Comparison of ENCODE assay signal across 27 cellular contexts in the genomic region with DNA sequence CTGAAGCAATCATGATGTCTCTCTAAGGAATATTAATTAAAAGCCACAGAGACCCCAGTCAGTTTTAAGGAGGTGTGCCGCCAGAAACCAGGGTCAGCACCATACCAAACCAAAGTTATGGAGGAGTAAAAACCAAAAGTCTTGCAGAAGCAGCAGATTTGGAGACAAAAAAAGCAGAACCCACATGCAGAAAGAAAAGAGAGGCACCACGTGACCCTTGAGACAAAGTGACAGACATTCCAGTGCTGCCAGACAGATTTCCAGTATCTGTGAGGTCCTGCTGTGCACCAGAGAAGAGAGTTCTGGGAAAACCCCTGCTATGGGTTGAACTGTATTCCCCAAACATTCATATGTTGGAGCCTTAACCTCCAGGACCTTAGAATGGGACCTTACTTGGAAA. TPM values are rescaled to one million over a fixed set of nuclear protein-coding genes. Genes with fewer than 3 reads are reported as not detected.
"Had no signal": no experiment of that assay in that cellular context is flagged by ENCODE, and none has a peak within 500 bp of the region (broad histone marks: within the 10 kb centered on the region; RNA-seq: fewer than 3 reads in every experiment).

No MANE protein-coding gene starts in this region.

- DNase-seq: activated CD4-positive, alpha-beta T cell treated with anti-CD3 and anti-CD28 coated beads, Interleukin-2, amount 50 U/mL, for 4 hours; activated CD8-positive, alpha-beta memory T cell treated with anti-CD3 and anti-CD28 coated beads for 24 hours; activated CD8-positive, alpha-beta memory T cell treated with anti-CD3 and anti-CD28 coated beads, Interleukin-2, amount 50 U/mL, for 48 hours; activated effector memory CD4-positive, alpha-beta T cell treated with Interleukin-2 at 50 U/mL for 16 hours; activated naive CD4-positive, alpha-beta T cell treated with anti-CD3 and anti-CD28 coated beads for 36 hours; activated naive CD8-positive, alpha-beta T cell treated with anti-CD3 and anti-CD28 coated beads, Interleukin-2, amount 10 ng/mL, durations not matched to agents 7 days and 5 days; activated T-cell treated with anti-CD3 and anti-CD28 coated beads, Interleukin-2, amount 50 U/mL, for 4 hours; amniotic stem cell; cerebellar nuclear complex; esophagus squamous epithelium; gastrocnemius medialis; hypothalamus; lower lobe of right lung; naive thymus-derived CD4-positive, alpha-beta T cell; retina; stimulated activated CD4-positive, alpha-beta T cell treated with anti-CD3 and anti-CD28 coated beads, Interleukin-4, amount 100 ng/mL, for 24 hours; stimulated activated naive CD4-positive, alpha-beta T cell treated with Interleukin-2 at 50 U/mL for 16 hours; T1000; upper lobe of left lung had no signal

- H3K27ac ChIP-seq: gastrocnemius medialis, lower lobe of right lung, neural progenitor cell, upper lobe of left lung had no signal

- H3K9me3 ChIP-seq: esophagus squamous epithelium, gastrocnemius medialis, lower lobe of right lung, upper lobe of left lung had no signal

- H3K4me3 ChIP-seq: coronary artery, esophagus squamous epithelium, gastrocnemius medialis, lower lobe of right lung, neural progenitor cell, upper lobe of left lung had no signal

- H3K9me3 Mint-ChIP-seq: activated naive CD4-positive, alpha-beta T cell treated with anti-CD3 and anti-CD28 coated beads for 36 hours; activated naive CD8-positive, alpha-beta T cell treated with anti-CD3 and anti-CD28 coated beads, Interleukin-2, amount 10 ng/mL, durations not matched to agents 7 days and 5 days; activated T-cell treated with anti-CD3 and anti-CD28 coated beads, Interleukin-2, amount 50 U/mL, for 4 hours; neural progenitor cell; T-helper 1 cell treated with Interleukin-12 subunit alpha and Interleukin-12 subunit beta and Interleukin-4 antibody, amounts not matched to agents 30 μg/mL and 1 μg/mL, for 36 hours had no signal

- H3K27me3 ChIP-seq: esophagus squamous epithelium, gastrocnemius medialis, neural progenitor cell, upper lobe of left lung had no signal

- H3K36me3 ChIP-seq: esophagus squamous epithelium, gastrocnemius medialis, lower lobe of right lung, upper lobe of left lung had no signal

- H3K27me3 Mint-ChIP-seq: activated naive CD8-positive, alpha-beta T cell treated with anti-CD3 and anti-CD28 coated beads, Interleukin-2, amount 10 ng/mL, durations not matched to agents 7 days and 5 days; naive thymus-derived CD4-positive, alpha-beta T cell; progenitor cell of endocrine pancreas had no signal

- H3K4me2 ChIP-seq: neural progenitor cell had no signal

- H3K4me1 ChIP-seq: esophagus squamous epithelium, gastrocnemius medialis, lower lobe of right lung, neural progenitor cell, upper lobe of left lung had no signal

- H3K27ac Mint-ChIP-seq: activated naive CD4-positive, alpha-beta T cell treated with anti-CD3 and anti-CD28 coated beads for 36 hours; activated naive CD8-positive, alpha-beta T cell treated with anti-CD3 and anti-CD28 coated beads, Interleukin-2, amount 10 ng/mL, durations not matched to agents 7 days and 5 days; naive thymus-derived CD4-positive, alpha-beta T cell; T-helper 1 cell treated with Interleukin-12 subunit alpha and Interleukin-12 subunit beta and Interleukin-4 antibody, amounts not matched to agents 30 μg/mL and 1 μg/mL, for 36 hours; WTC11 had no signal

- H3K4me3 Mint-ChIP-seq: activated naive CD4-positive, alpha-beta T cell treated with anti-CD3 and anti-CD28 coated beads for 36 hours; activated naive CD8-positive, alpha-beta T cell treated with anti-CD3 and anti-CD28 coated beads, Interleukin-2, amount 10 ng/mL, durations not matched to agents 7 days and 5 days; activated T-cell treated with anti-CD3 and anti-CD28 coated beads, Interleukin-2, amount 50 U/mL, for 4 hours; naive thymus-derived CD4-positive, alpha-beta T cell; neural progenitor cell; T-helper 1 cell treated with Interleukin-12 subunit alpha and Interleukin-12 subunit beta and Interleukin-4 antibody, amounts not matched to agents 30 μg/mL and 1 μg/mL, for 36 hours; WTC11 had no signal

- H3K9ac ChIP-seq: neural progenitor cell had no signal

- H3K4me1 Mint-ChIP-seq: activated naive CD8-positive, alpha-beta T cell treated with anti-CD3 and anti-CD28 coated beads, Interleukin-2, amount 10 ng/mL, durations not matched to agents 7 days and 5 days; naive thymus-derived CD4-positive, alpha-beta T cell had no signal

- ATAC-seq: activated T-cell treated with anti-CD3 and anti-CD28 coated beads, Interleukin-2, amount 50 U/mL, for 4 hours; gastrocnemius medialis; lower lobe of right lung; naive thymus-derived CD4-positive, alpha-beta T cell; WTC11 had no signal

- H2AFZ ChIP-seq: neural progenitor cell had no signal

- H3K36me3 Mint-ChIP-seq: activated naive CD8-positive, alpha-beta T cell treated with anti-CD3 and anti-CD28 coated beads, Interleukin-2, amount 10 ng/mL, durations not matched to agents 7 days and 5 days; naive thymus-derived CD4-positive, alpha-beta T cell; neural progenitor cell; WTC11 had no signal

RNA-seq across cellular contexts. Expression of gene CAPZA3, which starts 59.7 kb away (rescaled TPM):
- total RNA-seq: activated naive CD4-positive, alpha-beta T cell treated with anti-CD3 and anti-CD28 coated beads for 36 hours; activated naive CD8-positive, alpha-beta T cell treated with anti-CD3 and anti-CD28 coated beads, Interleukin-2, amount 10 ng/mL, durations not matched to agents 7 days and 5 days; activated T-cell treated with anti-CD3 and anti-CD28 coated beads, Interleukin-2, amount 50 U/mL, for 4 hours; esophagus squamous epithelium; gastrocnemius medialis; lower lobe of right lung; naive thymus-derived CD4-positive, alpha-beta T cell; osteoblast; subcutaneous adipose tissue; upper lobe of left lung; WTC11 had no signal
- polyA plus RNA-seq: naive thymus-derived CD4-positive, alpha-beta T cell had no signal

RNA-seq across cellular contexts. Expression of gene PLCZ1, which starts 59.8 kb away (rescaled TPM):
- total RNA-seq: activated naive CD4-positive, alpha-beta T cell treated with anti-CD3 and anti-CD28 coated beads for 36 hours; activated naive CD8-positive, alpha-beta T cell treated with anti-CD3 and anti-CD28 coated beads, Interleukin-2, amount 10 ng/mL, durations not matched to agents 7 days and 5 days; activated T-cell treated with anti-CD3 and anti-CD28 coated beads, Interleukin-2, amount 50 U/mL, for 4 hours; esophagus squamous epithelium; gastrocnemius medialis; lower lobe of right lung; naive thymus-derived CD4-positive, alpha-beta T cell; osteoblast; progenitor cell of endocrine pancreas; subcutaneous adipose tissue; upper lobe of left lung; WTC11 had no signal
- polyA plus RNA-seq: naive thymus-derived CD4-positive, alpha-beta T cell; thymus had no signal
